In genomic region chr19:34926361-34926684, GRCh38 we compare ENCODE assay signal across 8 cellular contexts. TPM values are rescaled to one million over a fixed set of nuclear protein-coding genes. Genes with fewer than 3 reads are reported as not detected.
DNase-seq lines count a peak whose midpoint lies in the region; ATAC-seq, FAIRE-seq and TF ChIP-seq lines count a peak whose summit lies in the region.

No MANE protein-coding gene starts in this region.

- DNase-seq in BE2C (no peak), dedifferentiated amniotic fluid mesenchymal stem cell (ENCODE audit: extremely low spot score) (peak; percentile 7), nucleus accumbens (lab: John Stamatoyannopoulos, UW) (no peak), testis (no peak), H54 (ENCODE audit: insufficient read length, low spot score) (no peak)

- H3K4me1 ChIP-seq in BE2C (no peaks in the 10 kb centered on the region), Loucy (ENCODE audit: insufficient read depth, low read length, poor library complexity, severe bottlenecking) (peaks cover 6% of the 10 kb centered on the region), testis (peaks cover 5% of the 10 kb centered on the region)

- no peaks in the 10 kb centered on the region for H3K79me2 ChIP-seq in Loucy (ENCODE audit: insufficient read depth, low read length)
- no peaks in the 10 kb centered on the region for H3K79me2 ChIP-seq in neural cell (replicated peaks; ENCODE audit: insufficient read depth, low read length)

- H3K4me3 ChIP-seq in BE2C (ENCODE audit: low read depth, low read length) (peak overlapping the region; percentile 87), Loucy (ENCODE audit: low read length, poor library complexity, severe bottlenecking) (peak overlapping the region; percentile 89), neural cell (ENCODE audit: low read length) (peak overlapping the region; percentile 77), testis (peak overlapping the region in 1 of 2 donors; percentile 81)

- peak overlapping the region; percentile 80 for H3K9ac ChIP-seq in Loucy (ENCODE audit: low read depth, low read length, poor library complexity, severe bottlenecking)
- peak overlapping the region; percentile 66 for H3K9ac ChIP-seq in neural cell (ENCODE audit: low read length)

- no peaks in the 10 kb centered on the region for H4K20me1 ChIP-seq in Loucy (ENCODE audit: insufficient read depth, low read length, poor library complexity, severe bottlenecking)
- H4K20me1 ChIP-seq in neural cell (ENCODE audit: insufficient read depth), result no peaks in the 10 kb centered on the region

- no peaks in the 10 kb centered on the region; the same call in 1 of the 2 replicates for H3K9me3 ChIP-seq in BE2C
- no peaks in the 10 kb centered on the region for H3K9me3 ChIP-seq in Loucy (ENCODE audit: insufficient read depth, low read depth, low read length)
- H3K9me3 ChIP-seq in neural cell (ENCODE audit: low read length), result no peaks in the 10 kb centered on the region
- no peaks in the 10 kb centered on the region for H3K9me3 ChIP-seq in testis

- WGBS in testis, 2 donors, result 46 to 53% methylated on average over 3 of the region's 3 CpGs

- H3K9me2 ChIP-seq in Loucy (replicated peaks; ENCODE audit: low read depth, low read length), result no peaks in the 10 kb centered on the region
- H3K9me2 ChIP-seq in neural cell (ENCODE audit: insufficient read depth, low read length), result no peaks in the 10 kb centered on the region

- no peaks in the 10 kb centered on the region for H3K27me3 ChIP-seq in BE2C
- no peaks in the 10 kb centered on the region for H3K27me3 ChIP-seq in Loucy (ENCODE audit: insufficient read depth, low read length, poor library complexity, severe bottlenecking)
- H3K27me3 ChIP-seq in neural cell (ENCODE audit: insufficient read depth, low read depth, low read length), result no peaks in the 10 kb centered on the region
- no peaks in the 10 kb centered on the region for H3K27me3 ChIP-seq in testis

- no peak for TF ChIP-seq RAD21 in neural cell (conservative IDR thresholded peaks at IDR 0.05)

- no peak for ATAC-seq in HG03469 (IDR thresholded peaks at IDR 0.05; ENCODE audit: unreplicated experiment)

- peak overlapping the region; percentile 99 for H2AFZ ChIP-seq in Loucy (ENCODE audit: low read length)
- H2AFZ ChIP-seq in neural cell (ENCODE audit: low read depth, low read length), result peak overlapping the region; percentile 53

- intact Hi-C loops in testis (cut with DNase I; ENCODE audit: low total_unique reads), result no loop called here

- no peak for TF ChIP-seq EP300 in neural cell (conservative IDR thresholded peaks at IDR 0.05; ENCODE audit: poor library complexity, severe bottlenecking)

- TF ChIP-seq CTCF in BE2C (IDR thresholded peaks at IDR 0.05; ENCODE audit: low read depth, low read length) (no peak), Loucy (conservative IDR thresholded peaks at IDR 0.05; ENCODE audit: low read length) (no peak), neural cell (IDR thresholded peaks at IDR 0.05; ENCODE audit: poor library complexity, severe bottlenecking) (no peak), testis (IDR thresholded peaks at IDR 0.05) (no peak)

- no peak for TF ChIP-seq POLR2A in testis (IDR thresholded peaks at IDR 0.05)
- TF ChIP-seq POLR2A in H54 (IDR thresholded peaks at IDR 0.05; ENCODE audit: low read depth, low read length), result no peak

- no peak for FAIRE-seq in H54 (lab: Jason Lieb, UNC)

- peak overlapping the region; percentile 80 for H3K4me2 ChIP-seq in Loucy (ENCODE audit: low read depth, low read length, poor library complexity, severe bottlenecking)
- H3K4me2 ChIP-seq in neural cell (ENCODE audit: low read length), result peak overlapping the region; percentile 52

- peaks cover 3% of the 10 kb centered on the region; the same call in 1 of the 2 replicates for H3K36me3 ChIP-seq in BE2C
- H3K36me3 ChIP-seq in Loucy (ENCODE audit: insufficient read depth, low read length), result no peaks in the 10 kb centered on the region
- no peaks in the 10 kb centered on the region for H3K36me3 ChIP-seq in neural cell (ENCODE audit: insufficient read depth, low read length)
- H3K36me3 ChIP-seq in testis (ENCODE audit: low read depth, missing control alignments), result no peaks in the 10 kb centered on the region

- H3F3A ChIP-seq in Loucy (ENCODE audit: low read depth) (no peaks in the 10 kb centered on the region), neural cell (ENCODE audit: insufficient read depth, low read length, poor library complexity, severe bottlenecking) (peaks cover 3% of the 10 kb centered on the region)

- no peak overlapping the region for H3K27ac ChIP-seq in neural cell (ENCODE audit: low read length)
- peak overlapping the region in 1 of 2 donors; percentile 14 for H3K27ac ChIP-seq in testis

TF ChIP-seq in neural cell, 6 proteins besides CTCF, POLR2A, EP300 and RAD21:
- TF ChIP-seq REST (IDR thresholded peaks at IDR 0.05; ENCODE audit: borderline replicate concordance) (no peak), EZH2 (IDR thresholded peaks at IDR 0.05; ENCODE audit: borderline replicate concordance, insufficient read depth, low read length, poor library complexity, severe bottlenecking) (no peak)

RNA-seq across cellular contexts. Expression of gene ZNF30, which starts 0.4 kb away (rescaled TPM):
- 19.2 TPM for polyA plus RNA-seq in BE2C (2012; ENCODE audit: insufficient read depth, insufficient read length, low read depth)
- polyA plus RNA-seq in neural cell, result 16.3 and 17.6 TPM in 2 replicates
- 16.6 and 17.4 TPM in 2 replicates for polyA minus RNA-seq in neural cell
- 1 to 10 TPM; 2.0 to 3.3 TPM for total RNA-seq in testis
- polyA plus RNA-seq in testis (ENCODE audit: insufficient read depth, low read depth, low replicate concordance), result 4.8 TPM

RNA-seq across cellular contexts. Expression of gene ZNF792, which starts 37.7 kb away (rescaled TPM):
- polyA plus RNA-seq in BE2C (2012; ENCODE audit: insufficient read depth, insufficient read length, low read depth), result 22.6 TPM
- polyA plus RNA-seq in neural cell, result 3.7 and 5.7 TPM in 2 replicates
- polyA minus RNA-seq in neural cell, result 19.0 and 19.9 TPM in 2 replicates
- total RNA-seq in testis, result 1 to 10 TPM; 5.4 to 6.6 TPM
- polyA plus RNA-seq in testis (ENCODE audit: insufficient read depth, low read depth, low replicate concordance), result 2.3 TPM
